8 cellular contexts compared by ENCODE assay signal in the genomic region with DNA sequence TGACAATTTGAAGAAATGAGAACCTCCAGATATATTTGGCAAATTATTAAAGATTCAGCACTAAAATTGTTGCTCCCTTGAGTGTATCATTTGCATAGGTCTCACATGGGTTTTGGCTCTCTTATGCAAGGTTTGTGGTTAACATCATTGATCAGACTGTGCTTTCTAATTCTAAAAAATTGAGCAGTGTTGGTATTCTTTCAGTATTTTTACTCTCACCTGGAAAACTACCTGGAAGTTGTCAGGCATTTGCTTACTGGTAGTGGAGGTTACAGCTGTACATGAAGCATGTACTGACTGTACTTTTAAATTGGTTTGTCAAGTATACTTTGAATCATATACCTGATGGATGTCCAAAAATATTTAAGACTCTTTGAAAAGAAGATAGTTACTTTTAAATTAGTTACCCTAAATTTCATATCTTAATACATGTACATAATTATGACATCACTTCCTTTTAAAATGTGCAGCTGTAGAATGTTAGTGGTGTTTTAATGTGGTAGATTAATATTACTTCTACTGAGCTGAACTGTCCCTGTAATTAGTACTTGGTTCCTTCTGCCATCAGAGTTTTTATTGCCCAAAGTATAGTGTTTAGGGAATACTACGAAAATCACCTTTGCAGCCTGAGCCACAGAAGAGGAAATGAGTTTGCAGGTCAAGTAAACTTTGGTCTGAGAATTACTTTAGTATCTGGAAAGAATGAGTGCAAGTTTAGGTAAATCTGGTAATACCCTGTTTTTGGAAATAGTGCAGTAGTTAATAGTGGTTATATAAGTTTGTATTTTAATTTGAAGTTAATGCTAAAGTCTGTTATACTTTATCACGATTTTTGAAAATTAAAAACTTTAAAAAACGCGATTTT. TPM values are rescaled to one million over a fixed set of nuclear protein-coding genes. Genes with fewer than 3 reads are reported as not detected.
DNase-seq lines count a peak whose midpoint lies in the region; ATAC-seq and TF ChIP-seq lines count a peak whose summit lies in the region.

No MANE protein-coding gene starts in this region.

- DNase-seq in NCI-H748 (lab: John Stamatoyannopoulos, UW; ENCODE audit: unreplicated experiment), result peak; percentile 23
- no peak for DNase-seq in NCI-H748 treated with DMSO at 0.1 percent for 48 hours (lab: John Stamatoyannopoulos, UW)
- no peak for DNase-seq in Panc1 (ENCODE audit: low read depth, low spot score)
- no peak for DNase-seq in effector CD8-positive, alpha-beta T cell (lab: John Stamatoyannopoulos, UW)
- DNase-seq in SK-N-DZ (ENCODE audit: low spot score), result no peak

- in situ Hi-C loops in Panc1 (cut with HindIII; ENCODE audit: low pct_unique_long_range_greater_than_20kb, low sequenced_read_pairs), result no loop called here

- TF ChIP-seq CTCF in Panc1 (IDR thresholded peaks at IDR 0.05) (no peak), neutrophil (IDR thresholded peaks at IDR 0.05) (no peak)

- H3K27me3 ChIP-seq in Panc1 (ENCODE audit: control insufficient read depth, insufficient read depth, low read length) (no peaks in the 10 kb centered on the region), endocrine pancreas (ENCODE audit: control insufficient read depth, insufficient read depth, low read length) (no peaks in the 10 kb centered on the region), neutrophil (no peaks in the 10 kb centered on the region)

- peak overlapping the region; percentile 68 to 71 for H3K4me3 ChIP-seq in Panc1 (ENCODE audit: low read depth in 2 of 2, low read length in 2 of 2)
- H3K4me3 ChIP-seq in endocrine pancreas (ENCODE audit: control insufficient read depth, insufficient read depth, low read length), result peak overlapping the region; percentile 100
- H3K4me3 ChIP-seq in neutrophil (ENCODE audit: low read depth in 1 of 2, low read length in 1 of 2), result peak overlapping the region; percentile 69 to 83

- POLR2A ChIA-PET in Panc1 (lab: Charles Lee), result interaction anchor here (0.6 to 1.6 kb wide), 3 partner anchors 21 to 95 kb away, joined by 3 to 7 read pairs (median 6); no protein-coding TSS in a partner anchor

- ATAC-seq in Panc1 (no peak), GM18511 (IDR thresholded peaks at IDR 0.05; ENCODE audit: unreplicated experiment) (no peak)

- H3K4me1 ChIP-seq in Panc1 (ENCODE audit: control insufficient read depth, insufficient read depth, low read length) (peaks cover 48% of the 10 kb centered on the region), endocrine pancreas (ENCODE audit: control insufficient read depth, insufficient read depth, low read length) (peaks cover 22% of the 10 kb centered on the region), neutrophil (ENCODE audit: control insufficient read depth in 1 of 2, insufficient read depth in 1 of 2, low read depth in 1 of 2, low read length in 1 of 2) (peaks cover 75 to 76% of the 10 kb centered on the region in 2 experiments)

- H3K36me3 ChIP-seq in Panc1 (ENCODE audit: control insufficient read depth, insufficient read depth, low read length) (peaks cover 38% of the 10 kb centered on the region), endocrine pancreas (ENCODE audit: control insufficient read depth, insufficient read depth, low read length) (peaks cover 6% of the 10 kb centered on the region), neutrophil (peaks cover 10% of the 10 kb centered on the region)

- peak overlapping the region; percentile 58 for H3K9ac ChIP-seq in endocrine pancreas (ENCODE audit: control insufficient read depth, insufficient read depth, low read length)

- intact Hi-C loops in Panc1 (cut with micrococcal nuclease; ENCODE audit: unreplicated experiment), result no loop called here

- CTCF ChIA-PET in Panc1 (lab: Charles Lee), result no interaction called here

- H3K9me3 ChIP-seq in Panc1 (ENCODE audit: control insufficient read depth, insufficient read depth, low read depth, low read length) (no peaks in the 10 kb centered on the region), endocrine pancreas (ENCODE audit: control insufficient read depth, low read length) (no peaks in the 10 kb centered on the region), neutrophil (no peaks in the 10 kb centered on the region)

- peak overlapping the region; percentile 100 for H3K27ac ChIP-seq in Panc1 (ENCODE audit: low read length)
- peak overlapping the region; percentile 98 for H3K27ac ChIP-seq in neutrophil

- BruUV-seq in Panc1 (replicated peaks; lab: Mats Ljungman, UMichigan), result no TSS peak

RNA-seq across cellular contexts. Expression of a gene that starts 2.8 kb away (rescaled TPM):
- total RNA-seq in Panc1 (2021; ENCODE audit: unreplicated experiment), result 81.8 TPM
- 43.9 TPM for polyA plus RNA-seq in Panc1 (2012; ENCODE audit: insufficient read length)
- polyA plus RNA-seq in SK-N-DZ (2014; cell fraction: cytosol; rRNA removed), result 31.4 and 38.8 TPM in 2 replicates
- polyA plus RNA-seq in SK-N-DZ (2014; cell fraction: nucleus; rRNA removed), result 60.9 and 82.1 TPM in 2 replicates
